28 cellular contexts compared by ENCODE assay signal in genomic region chr3:1855836-1856235, GRCh38.
"Had no signal": no experiment of that assay in that cellular context is flagged by ENCODE, and none has a peak within 500 bp of the region (broad histone marks: within the 10 kb centered on the region; RNA-seq: fewer than 3 reads in every experiment).

No MANE protein-coding gene starts in this region.

- ATAC-seq: activated CD4-positive, CD25-positive, alpha-beta regulatory T cell treated with anti-CD3 and anti-CD28 coated beads, Interleukin-2, amount 50 U/mL, for 24 hours; activated CD8-positive, alpha-beta T cell treated with anti-CD3 and anti-CD28 coated beads for 36 hours; activated T-cell treated with anti-CD3 and anti-CD28 coated beads, Interleukin-2, amount 50 U/mL, for 4 hours; activated T-helper 17 cell treated with anti-CD3 and anti-CD28 coated beads, Interleukin-2, amount 50 U/mL, for 72 hours; effector memory CD8-positive, alpha-beta T cell; foreskin keratinocyte; gastroesophageal sphincter; heart right ventricle; T-helper 17 cell had no signal

- DNase-seq: activated B cell treated with CpG ODN at 0.5 μM for 24 hours; activated CD4-positive, alpha-beta T cell treated with anti-CD3 and anti-CD28 coated beads for 48 hours; activated CD4-positive, alpha-beta T cell treated with anti-CD3 and anti-CD28 coated beads, Interleukin-2, amount 50 U/mL, for 1 hour; activated CD4-positive, alpha-beta T cell treated with anti-CD3 and anti-CD28 coated beads, Interleukin-2, amount 50 U/mL, for 48 hours; activated CD8-positive, alpha-beta memory T cell treated with anti-CD3 and anti-CD28 coated beads for 24 hours; activated CD8-positive, alpha-beta T cell treated with anti-CD3 and anti-CD28 coated beads for 36 hours; activated effector memory CD4-positive, alpha-beta T cell treated with Interleukin-2 at 50 U/mL for 16 hours; activated gamma-delta T cell treated with Interleukin-2 at 50 U/mL for 16 hours; activated naive CD4-positive, alpha-beta T cell treated with anti-CD3 and anti-CD28 coated beads, Interleukin-2, amount 50 U/mL, for 16 hours; activated naive CD4-positive, alpha-beta T cell treated with Interleukin-2 at 50 U/mL for 16 hours; activated T-cell treated with anti-CD3 and anti-CD28 coated beads, Interleukin-2, amount 50 U/mL, for 4 hours; amniotic stem cell; anterior cingulate cortex; brain microvascular endothelial cell; caudate nucleus; cortex of kidney; dermis blood vessel endothelial cell; effector CD4-positive, alpha-beta T cell; effector memory CD8-positive, alpha-beta T cell; erythroblast; foreskin keratinocyte; heart right ventricle; T-helper 17 cell; T1000; WERI-Rb-1 had no signal
